21 cellular contexts compared by ENCODE assay signal in genomic region chr6:139944976-139945375, GRCh38.
DNase-seq lines count a peak whose midpoint lies in the region; ATAC-seq and TF ChIP-seq lines count a peak whose summit lies in the region.
"Had no signal": no experiment of that assay in that cellular context is flagged by ENCODE, and none has a peak within 500 bp of the region (broad histone marks: within the 10 kb centered on the region; RNA-seq: fewer than 3 reads in every experiment).

No MANE protein-coding gene starts in this region.

- H3K18ac ChIP-seq in IMR-90 (ENCODE audit: low read depth, low read length) = no peak overlapping the region; the same call in 1 of the 2 replicates

- peaks cover 6% of the 10 kb centered on the region for H3K9me3 Mint-ChIP-seq in osteocyte (ENCODE audit: unreplicated experiment)

- no peak for TF ChIP-seq RAD21 in IMR-90 (IDR thresholded peaks at IDR 0.05; ENCODE audit: low read length)

- intact Hi-C loops in IMR-90 (cut with micrococcal nuclease) = no loop called here
- intact Hi-C loops in posterior cingulate gyrus (cut with DNase I) = no loop called here

- BruUV-seq in IMR-90 (replicated peaks; lab: Mats Ljungman, UMichigan) = no TSS peak

- H3K79me1 ChIP-seq in IMR-90 (ENCODE audit: low read depth in 1 of 2, low read length in 2 of 2) = no peaks in the 10 kb centered on the region

- no peaks in the 10 kb centered on the region for H3K27me3 ChIP-seq in IMR-90 (ENCODE audit: control insufficient read depth, insufficient read depth, low read length)
- H3K27me3 ChIP-seq: BLaER1 treated with 17β-estradiol and CSF1 and Interleukin-3, amounts not matched to agents 10 nM and 100 nM; SJCRH30 had no signal

- H3K4me2 ChIP-seq in IMR-90 (ENCODE audit: low read depth, low read length) = no peak overlapping the region
- H3K4me2 ChIP-seq: BLaER1 treated with 17β-estradiol and CSF1 and Interleukin-3, amounts not matched to agents 10 nM and 100 nM; GM23338 had no signal

- in situ Hi-C loops in IMR-90 (cut with MboI; ENCODE audit: low sequenced_read_pairs) (no loop called here), SK-MEL-5 (cut with HindIII; ENCODE audit: low pct_unique_long_range_greater_than_20kb, low sequenced_read_pairs) (no loop called here)

- H3K27ac ChIP-seq in IMR-90 (ENCODE audit: insufficient read depth, low read length) = no peak overlapping the region
- H3K27ac ChIP-seq: BLaER1 treated with 17β-estradiol and CSF1 and Interleukin-3, amounts not matched to agents 10 nM and 100 nM had no signal

- H3K9ac ChIP-seq in IMR-90 (ENCODE audit: low read depth, low read length) = no peak overlapping the region
- H3K9ac ChIP-seq: BLaER1 treated with 17β-estradiol and CSF1 and Interleukin-3, amounts not matched to agents 10 nM and 100 nM had no signal

- DNase-seq in IMR-90 = no peak
- peak; percentile 90 for DNase-seq in SK-MEL-5 (ENCODE audit: low read depth, low spot score)
- peak; percentile 60 for DNase-seq in foreskin melanocyte
- no peak for DNase-seq in osteocyte (ENCODE audit: extremely low spot score, unreplicated experiment)
- no peak for DNase-seq in islet precursor cell
- DNase-seq in DMS 273 treated with DMSO at 0.1 percent for 48 hours (lab: John Stamatoyannopoulos, UW) = no peak
- no peak for DNase-seq in posterior cingulate gyrus
- DNase-seq: CD4-positive, alpha-beta memory T cell; DMS153; Karpas-422; NCI-H187; NCI-H510A; NCI-H774; NK-92 treated with Interleukin-12 subunit alpha and Interleukin-12 subunit beta, amount 100 ng/mL, for 24 hours had no signal

- H3K56ac ChIP-seq in IMR-90 (ENCODE audit: extremely low read depth, insufficient read depth, low read length) = no peak overlapping the region

- ATAC-seq in IMR-90 (ENCODE audit: low read depth) (no peak), HG03442 (IDR thresholded peaks at IDR 0.05; ENCODE audit: unreplicated experiment) (no peak)
- ATAC-seq: GM23338, Panc1 had no signal

- no peak overlapping the region for H2AK5ac ChIP-seq in IMR-90 (ENCODE audit: low read depth, low read length)

- H3K27ac Mint-ChIP-seq in osteocyte (ENCODE audit: unreplicated experiment) = peak overlapping the region; percentile 93
- H3K27ac Mint-ChIP-seq: CD4-positive, alpha-beta memory T cell; GM23338; IgD-negative memory B cell had no signal

- H3K4me1 Mint-ChIP-seq in osteocyte (ENCODE audit: unreplicated experiment) = peaks cover 48% of the 10 kb centered on the region

- H2BK15ac ChIP-seq in IMR-90 (ENCODE audit: low read depth, low read length) = peak overlapping the region; percentile 53; the same call in 1 of the 3 replicates

- no peak overlapping the region; the same call in 1 of the 2 replicates for H3K4ac ChIP-seq in IMR-90 (ENCODE audit: low read depth, low read length)

- H3K9me1 ChIP-seq in IMR-90 (ENCODE audit: insufficient read depth, low read length) = peaks cover 3% of the 10 kb centered on the region

- dilution Hi-C loops in IMR-90 (cut with HindIII; ENCODE audit: low sequenced_read_pairs, unreplicated experiment) = no loop called here

- CTCF ChIA-PET in IMR-90 (lab: Yijun Ruan, JAX) = no interaction called here

- H3K36me3 Mint-ChIP-seq in osteocyte (ENCODE audit: unreplicated experiment) = peaks cover 2% of the 10 kb centered on the region
- H3K36me3 Mint-ChIP-seq: CD4-positive, alpha-beta memory T cell had no signal

- H2AK9ac ChIP-seq in IMR-90 (replicated peaks; ENCODE audit: low read depth, low read length, poor library complexity) = no peak overlapping the region

- POLR2A ChIA-PET in IMR-90 (lab: Charles Lee; ENCODE audit: unreplicated experiment) = no interaction called here

- peak overlapping the region; percentile 6; the same call in 1 of the 2 replicates for H4K91ac ChIP-seq in IMR-90 (ENCODE audit: insufficient read depth, low read depth, low read length)

- peak overlapping the region; percentile 49 for H2BK5ac ChIP-seq in IMR-90 (ENCODE audit: low read depth, low read length, poor library complexity, severe bottlenecking)

- no peak overlapping the region for H3K4me3 Mint-ChIP-seq in osteocyte (ENCODE audit: unreplicated experiment)
- H3K4me3 Mint-ChIP-seq: CD4-positive, alpha-beta memory T cell; GM23338; IgD-negative memory B cell had no signal

- H3K27me3 Mint-ChIP-seq in osteocyte (ENCODE audit: unreplicated experiment) = no peaks in the 10 kb centered on the region
- H3K27me3 Mint-ChIP-seq: IgD-negative memory B cell had no signal

- H2AFZ ChIP-seq in IMR-90 (replicated peaks; ENCODE audit: low read length, poor library complexity) = no peak overlapping the region
- H2AFZ ChIP-seq: GM23338 had no signal

- peak overlapping the region; percentile 44 for H2BK120ac ChIP-seq in IMR-90 (ENCODE audit: low read depth, low read length)

- H3K23ac ChIP-seq in IMR-90 (ENCODE audit: low read depth, low read length) = no peak overlapping the region

- no peaks in the 10 kb centered on the region for H3K36me3 ChIP-seq in IMR-90 (ENCODE audit: control insufficient read depth, insufficient read depth, low read length)
- H3K36me3 ChIP-seq: BLaER1 treated with 17β-estradiol and CSF1 and Interleukin-3, amounts not matched to agents 10 nM and 100 nM; HAP-1; SJCRH30 had no signal

- H3K14ac ChIP-seq in IMR-90 (replicated peaks; ENCODE audit: low read depth, low read length) = 0 out of 2 replicates have a peak overlapping the region, but pooled peaks have one; percentile 19

- TF ChIP-seq POLR2A in IMR-90 (IDR thresholded peaks at IDR 0.05; ENCODE audit: low read depth, low read length) = no peak

- H3K4me3 ChIP-seq in IMR-90 (ENCODE audit: insufficient read depth, low read depth, low read length) = no peak overlapping the region
- H3K4me3 ChIP-seq: BLaER1 treated with 17β-estradiol and CSF1 and Interleukin-3, amounts not matched to agents 10 nM and 100 nM; GM23338; HAP-1; SJCRH30 had no signal

- TF ChIP-seq CTCF in IMR-90 (conservative IDR thresholded peaks at IDR 0.05; ENCODE audit: low read depth, low read length) (no peak), osteocyte (IDR thresholded peaks at IDR 0.05) (no peak)

- peak overlapping the region in 1 of 2 experiments; percentile 39; a peak in 1 of 4 replicates for H4K8ac ChIP-seq in IMR-90 (ENCODE audit: low read depth in 2 of 2, low read length in 2 of 2)

- 77% methylated on average over 2 of the region's 2 CpGs; no CpG with 5 or more reads in 1 of the 2 experiments for WGBS in IMR-90 (ENCODE audit: extremely low coverage in 2 of 2, insufficient read length in 1 of 2), 2 experiments

- H4K20me1 ChIP-seq in IMR-90 (ENCODE audit: insufficient read depth, low read length) = no peaks in the 10 kb centered on the region
- H4K20me1 ChIP-seq: BLaER1 treated with 17β-estradiol and CSF1 and Interleukin-3, amounts not matched to agents 10 nM and 100 nM had no signal

- H4K5ac ChIP-seq in IMR-90 (ENCODE audit: low read depth, low read length) = no peak overlapping the region; the same call in 1 of the 2 replicates

- H2BK20ac ChIP-seq in IMR-90 (ENCODE audit: low read depth, low read length) = peak overlapping the region; percentile 22; the same call in 1 of the 2 replicates

- H3K9me3 ChIP-seq in IMR-90 (ENCODE audit: control insufficient read depth, insufficient read depth, low read length) = no peaks in the 10 kb centered on the region
- H3K9me3 ChIP-seq: HAP-1, SJCRH30 had no signal

- H3K4me1 ChIP-seq in IMR-90 (ENCODE audit: control insufficient read depth, insufficient read depth, low read length) = peaks cover 8% of the 10 kb centered on the region
- H3K4me1 ChIP-seq: HAP-1 had no signal

TF ChIP-seq in IMR-90, 13 proteins besides CTCF, POLR2A, EP300 and RAD21:
- no peak for TF ChIP-seq RCOR1 (IDR thresholded peaks at IDR 0.05; ENCODE audit: insufficient replicate concordance, low read length)
- TF ChIP-seq MAZ (IDR thresholded peaks at IDR 0.05; ENCODE audit: borderline replicate concordance, low read depth, low read length) = no peak
- TF ChIP-seq RFX5 (IDR thresholded peaks at IDR 0.05; ENCODE audit: low read depth, low read length) = no peak
- TF ChIP-seq, protein P1, sequence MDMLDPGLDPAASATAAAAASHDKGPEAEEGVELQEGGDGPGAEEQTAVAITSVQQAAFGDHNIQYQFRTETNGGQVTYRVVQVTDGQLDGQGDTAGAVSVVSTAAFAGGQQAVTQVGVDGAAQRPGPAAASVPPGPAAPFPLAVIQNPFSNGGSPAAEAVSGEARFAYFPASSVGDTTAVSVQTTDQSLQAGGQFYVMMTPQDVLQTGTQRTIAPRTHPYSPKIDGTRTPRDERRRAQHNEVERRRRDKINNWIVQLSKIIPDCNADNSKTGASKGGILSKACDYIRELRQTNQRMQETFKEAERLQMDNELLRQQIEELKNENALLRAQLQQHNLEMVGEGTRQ (IDR thresholded peaks at IDR 0.05; ENCODE audit: low read depth, low read length) = no peak
- TF ChIP-seq MAFK (IDR thresholded peaks at IDR 0.05; ENCODE audit: low read depth, low read length) = no peak
- no peak for TF ChIP-seq CEBPB (IDR thresholded peaks at IDR 0.05; ENCODE audit: low read depth, low read length)
- TF ChIP-seq MXI1 (IDR thresholded peaks at IDR 0.05; ENCODE audit: borderline replicate concordance, low read depth, low read length) = no peak
- no peak for TF ChIP-seq FOS (IDR thresholded peaks at IDR 0.05; ENCODE audit: low read depth, low read length)
- no peak for TF ChIP-seq BHLHE40 (IDR thresholded peaks at IDR 0.05; ENCODE audit: low read depth, low read length)
- no peak for TF ChIP-seq SMC3 (IDR thresholded peaks at IDR 0.05; ENCODE audit: low read depth, low read length)
- no peak for TF ChIP-seq CHD1 (IDR thresholded peaks at IDR 0.05; ENCODE audit: low read depth, low read length)
- TF ChIP-seq NFE2L2 (IDR thresholded peaks at IDR 0.05; ENCODE audit: low read depth, low read length) = no peak
- TF ChIP-seq, protein P2, sequence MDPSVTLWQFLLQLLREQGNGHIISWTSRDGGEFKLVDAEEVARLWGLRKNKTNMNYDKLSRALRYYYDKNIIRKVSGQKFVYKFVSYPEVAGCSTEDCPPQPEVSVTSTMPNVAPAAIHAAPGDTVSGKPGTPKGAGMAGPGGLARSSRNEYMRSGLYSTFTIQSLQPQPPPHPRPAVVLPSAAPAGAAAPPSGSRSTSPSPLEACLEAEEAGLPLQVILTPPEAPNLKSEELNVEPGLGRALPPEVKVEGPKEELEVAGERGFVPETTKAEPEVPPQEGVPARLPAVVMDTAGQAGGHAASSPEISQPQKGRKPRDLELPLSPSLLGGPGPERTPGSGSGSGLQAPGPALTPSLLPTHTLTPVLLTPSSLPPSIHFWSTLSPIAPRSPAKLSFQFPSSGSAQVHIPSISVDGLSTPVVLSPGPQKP (IDR thresholded peaks at IDR 0.05; ENCODE audit: borderline replicate concordance, low read depth, low read length) = no peak
TF ChIP-seq in IMR-90: peak in this region for 0.

Comparison
In these comparisons a context has a peak if more than half of its experiments do, and no peak if none do; other contexts are left out.
1. DNase-seq: peak in SK-MEL-5 (single experiment) and foreskin melanocyte (single experiment); none in IMR-90 (single experiment), osteocyte (single experiment), islet precursor cell (single experiment), DMS 273 treated with DMSO at 0.1 percent for 48 hours (single experiment) and posterior cingulate gyrus (0 of 10).